Comparison of ENCODE assay signal across 24 cellular contexts in genomic region chr15:71379893-71380292, GRCh38.
"Had no signal": no experiment of that assay in that cellular context is flagged by ENCODE, and none has a peak within 500 bp of the region (broad histone marks: within the 10 kb centered on the region; RNA-seq: fewer than 3 reads in every experiment).

No MANE protein-coding gene starts in this region.

- H3K27me3 ChIP-seq: adrenal gland, brain microvascular endothelial cell, ovary, uterus had no signal

- H3K36me3 ChIP-seq: adrenal gland, neutrophil, ovary, uterus had no signal

- FAIRE-seq: frontal cortex, islet of Langerhans had no signal

- H3K9me3 ChIP-seq: adrenal gland, neutrophil, ovary, uterus had no signal

- ATAC-seq: activated CD4-positive, alpha-beta T cell treated with anti-CD3 and anti-CD28 coated beads for 36 hours; activated CD8-positive, alpha-beta memory T cell treated with anti-CD3 and anti-CD28 coated beads, Interleukin-2, amount 10 ng/mL, durations not matched to agents 7 days and 5 days; activated CD8-positive, alpha-beta T cell treated with anti-CD3 and anti-CD28 coated beads, Interleukin-2, amount 10 ng/mL, durations not matched to agents 7 days and 5 days; esophagus mucosa; sciatic nerve; stimulated activated effector memory CD8-positive, alpha-beta T cell treated with anti-CD3 and anti-CD28 coated beads, Interleukin-12 subunit alpha, Interleukin-12 subunit beta, amount 100 ng/mL, for 72 hours had no signal

- H3K27ac ChIP-seq: adrenal gland, brain microvascular endothelial cell, neutrophil, ovary, skin epidermis had no signal

- H3K4me3 ChIP-seq: adrenal gland, ovary, skin epidermis, uterus had no signal

- DNase-seq: activated CD4-positive, alpha-beta T cell treated with anti-CD3 and anti-CD28 coated beads for 36 hours; activated CD4-positive, CD25-positive, alpha-beta regulatory T cell; activated CD8-positive, alpha-beta memory T cell treated with anti-CD3 and anti-CD28 coated beads, Interleukin-2, amount 10 ng/mL, durations not matched to agents 7 days and 5 days; activated CD8-positive, alpha-beta T cell treated with anti-CD3 and anti-CD28 coated beads, Interleukin-2, amount 10 ng/mL, durations not matched to agents 7 days and 5 days; activated effector memory CD4-positive, alpha-beta T cell treated with Interleukin-2 at 50 U/mL for 16 hours; activated naive CD4-positive, alpha-beta T cell treated with Interleukin-2 at 50 U/mL for 16 hours; adrenal gland; aorta; brain microvascular endothelial cell; endodermal cell; mammary epithelial cell; naive B cell; nephron progenitor cell; ovary; retina; stimulated activated CD4-positive, alpha-beta T cell treated with anti-CD3 and anti-CD28 coated beads, Interleukin-4, amount 100 ng/mL, for 24 hours; uterus had no signal
